27 cellular contexts compared by ENCODE assay signal in genomic region chr18:64370036-64370435, GRCh38.
"Had no signal": no experiment of that assay in that cellular context is flagged by ENCODE, and none has a peak within 500 bp of the region (broad histone marks: within the 10 kb centered on the region; RNA-seq: fewer than 3 reads in every experiment).

No MANE protein-coding gene starts in this region.

- H3K4me1 ChIP-seq: pancreas, prostate gland, right lobe of liver, sigmoid colon, spleen, thyroid gland, tibial nerve, upper lobe of left lung, vagina had no signal

- FAIRE-seq: pancreas, small intestine, urothelium cell line had no signal

- H3K4me3 ChIP-seq: pancreas, prostate gland, right lobe of liver, sigmoid colon, spleen, thoracic aorta, thyroid gland, tibial nerve, upper lobe of left lung, vagina had no signal

- H3K9me3 ChIP-seq: neutrophil, pancreas, prostate gland, right lobe of liver, thoracic aorta, thyroid gland, vagina had no signal

- DNase-seq: naive B cell; natural killer cell; nucleus accumbens; pancreas; right cardiac atrium; right lobe of liver; sigmoid colon; small intestine; spleen; stimulated activated CD4-positive, alpha-beta T cell treated with anti-CD3 and anti-CD28 coated beads, Interleukin-12 subunit alpha, Interleukin-12 subunit beta, amount 100 ng/mL, for 4 hours; stimulated activated CD4-positive, alpha-beta T cell treated with anti-CD3 and anti-CD28 coated beads, Interleukin-1b, Interleukin-23, amount 100 ng/mL, for 48 hours; stimulated activated CD4-positive, alpha-beta T cell treated with anti-CD3 and anti-CD28 coated beads, Interleukin-4, amount 100 ng/mL, for 1 hour; stimulated activated CD4-positive, alpha-beta T cell treated with anti-CD3 and anti-CD28 coated beads, Interleukin-4, amount 100 ng/mL, for 4 hours; stimulated activated CD8-positive, alpha-beta memory T cell treated with anti-CD3 and anti-CD28 coated beads, Interleukin-4, amount 100 ng/mL, for 48 hours; stimulated activated naive CD4-positive, alpha-beta T cell; stimulated activated naive CD8-positive, alpha-beta T cell treated with anti-CD3 and anti-CD28 coated beads, Interleukin-15, amount 100 ng/mL, for 72 hours; stimulated activated naive CD8-positive, alpha-beta T cell treated with anti-CD3 and anti-CD28 coated beads, Interleukin-15, Interleukin-2, amounts not matched to agents 100 U/mL and 50 U/mL, for 24 hours; substantia nigra; thyroid gland; trophoblast cell; upper lobe of left lung had no signal

- H3K36me3 ChIP-seq: neutrophil, pancreas, prostate gland, right lobe of liver, sigmoid colon, spleen, thoracic aorta, thyroid gland, tibial nerve, upper lobe of left lung, vagina had no signal

- H3K27me3 ChIP-seq: neutrophil, pancreas, right lobe of liver, sigmoid colon, spleen, thyroid gland, tibial nerve, upper lobe of left lung, vagina had no signal

- H3K27ac ChIP-seq: neutrophil, pancreas, prostate gland, right lobe of liver, sigmoid colon, spleen, thoracic aorta, thyroid gland, tibial nerve, upper lobe of left lung, vagina had no signal
